Comparison of ENCODE assay signal across 7 cellular contexts in the genomic region with DNA sequence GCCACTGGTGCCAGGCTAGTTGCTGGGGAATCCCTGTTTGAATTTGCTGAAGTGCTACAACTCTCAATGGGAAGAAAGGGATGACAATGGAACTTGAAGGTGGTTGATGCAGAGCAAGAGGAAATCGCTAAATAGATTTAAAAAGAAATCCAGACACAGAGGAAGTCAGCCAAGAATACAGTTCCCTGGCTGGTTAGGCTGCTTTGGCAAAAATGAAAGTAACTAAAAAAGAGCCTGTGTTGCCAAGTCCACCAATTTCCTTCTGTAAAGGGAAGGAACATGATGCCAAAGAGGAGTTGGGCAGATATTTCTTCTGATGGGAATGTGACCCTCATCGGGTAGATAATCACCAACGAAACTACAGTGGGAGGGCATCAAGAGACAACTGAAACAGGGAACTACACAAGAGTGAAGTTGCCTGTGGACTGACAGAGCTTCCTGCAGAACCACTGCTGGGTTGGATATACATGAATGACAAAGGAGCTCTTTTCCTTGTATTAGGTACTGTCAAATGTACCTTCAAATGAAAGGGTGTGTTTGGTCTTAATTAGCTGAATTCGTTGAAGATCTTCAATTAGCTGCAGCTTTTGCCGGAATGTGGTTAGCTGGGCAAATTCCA.
DNase-seq lines count a peak whose midpoint lies in the region; ATAC-seq and TF ChIP-seq lines count a peak whose summit lies in the region.
"Not testable (repeated sequence)": the region's sequence is repeated elsewhere in the genome, so short reads cannot be mapped to it uniquely, and the experiment has no call there.

No MANE protein-coding gene starts in this region.

- POLR2A ChIA-PET in IMR-90 (lab: Charles Lee; ENCODE audit: unreplicated experiment); WTC11 (lab: Charles Lee): not testable (repeated sequence)

- not testable (repeated sequence) for TF ChIP-seq CTCF in IMR-90 (conservative IDR thresholded peaks at IDR 0.05; ENCODE audit: low read depth, low read length); WTC11 (IDR thresholded peaks at IDR 0.05); body of pancreas (IDR thresholded peaks at IDR 0.05); left lung (IDR thresholded peaks at IDR 0.05); mucosa of descending colon (IDR thresholded peaks at IDR 0.05)

- not testable (repeated sequence) for H2AK9ac ChIP-seq in IMR-90 (replicated peaks; ENCODE audit: low read depth, low read length, poor library complexity)

- not testable (repeated sequence) for H3K9ac ChIP-seq in IMR-90 (ENCODE audit: low read depth, low read length)

- H3K4me3 Mint-ChIP-seq in WTC11; stimulated activated naive B cell treated with anti-CD40 and anti-IgM and Interleukin-4, amounts not matched to agents 10 μg/mL and 1 μg/mL and 100 μg/mL, for 72 hours: not testable (repeated sequence)

- not testable (repeated sequence) for H3K79me1 ChIP-seq in IMR-90 (ENCODE audit: low read depth in 1 of 2, low read length in 2 of 2)

- H3K4me2 ChIP-seq in IMR-90 (ENCODE audit: low read depth, low read length), result not testable (repeated sequence)

- H4K5ac ChIP-seq in IMR-90 (ENCODE audit: low read depth, low read length), result not testable (repeated sequence)

- not testable (repeated sequence) for H3K4ac ChIP-seq in IMR-90 (ENCODE audit: low read depth, low read length)

- dilution Hi-C loops in IMR-90 (cut with HindIII; ENCODE audit: low sequenced_read_pairs, unreplicated experiment), result not testable (repeated sequence)

- peak; percentile 49 for ATAC-seq in IMR-90 (ENCODE audit: low read depth)
- ATAC-seq in WTC11, result peak; percentile 71
- peak; percentile 18 for ATAC-seq in body of pancreas
- peak; percentile 27 to 38 for ATAC-seq in left cardiac atrium
- peak; percentile 39 for ATAC-seq in left lung
- ATAC-seq in mucosa of descending colon, result peak; percentile 73
- ATAC-seq in stimulated activated naive B cell treated with anti-CD40 and anti-IgM and Interleukin-4, amounts not matched to agents 10 μg/mL and 1 μg/mL and 100 μg/mL, for 72 hours (replicated peaks), result peak; percentile 49 to 63

- no CpG with 5 or more reads among the region's 5 CpGs for WGBS in IMR-90 (ENCODE audit: extremely low coverage in 2 of 2, insufficient read length in 1 of 2), 2 experiments
- WGBS in body of pancreas, 2 donors, result no CpG with 5 or more reads among the region's 5 CpGs

- H4K91ac ChIP-seq in IMR-90 (ENCODE audit: insufficient read depth, low read depth, low read length), result not testable (repeated sequence)

- not testable (repeated sequence) for H3K36me3 Mint-ChIP-seq in WTC11; stimulated activated naive B cell treated with anti-CD40 and anti-IgM and Interleukin-4, amounts not matched to agents 10 μg/mL and 1 μg/mL and 100 μg/mL, for 72 hours

- TF ChIP-seq RAD21 in IMR-90 (IDR thresholded peaks at IDR 0.05; ENCODE audit: low read length), result not testable (repeated sequence)

- CTCF ChIA-PET in IMR-90 (lab: Yijun Ruan, JAX); WTC11 (lab: Charles Lee): not testable (repeated sequence)

- H3K27ac Mint-ChIP-seq in WTC11; stimulated activated naive B cell treated with anti-CD40 and anti-IgM and Interleukin-4, amounts not matched to agents 10 μg/mL and 1 μg/mL and 100 μg/mL, for 72 hours: not testable (repeated sequence)

- not testable (repeated sequence) for H3K18ac ChIP-seq in IMR-90 (ENCODE audit: low read depth, low read length)

- not testable (repeated sequence) for BruUV-seq in IMR-90 (replicated peaks; lab: Mats Ljungman, UMichigan)

- H4K8ac ChIP-seq in IMR-90 (ENCODE audit: low read depth in 2 of 2, low read length in 2 of 2), result not testable (repeated sequence)

- H2BK120ac ChIP-seq in IMR-90 (ENCODE audit: low read depth, low read length), result not testable (repeated sequence)

- H3K27me3 ChIP-seq in IMR-90 (ENCODE audit: control insufficient read depth, insufficient read depth, low read length); body of pancreas; left lung: not testable (repeated sequence)

- not testable (repeated sequence) for H2AK5ac ChIP-seq in IMR-90 (ENCODE audit: low read depth, low read length)

- DNase-seq in IMR-90; WTC11 (ENCODE audit: low spot score); body of pancreas; left cardiac atrium; left lung; mucosa of descending colon; stimulated activated naive B cell treated with anti-CD40 and anti-IgM and Interleukin-4, amounts not matched to agents 10 μg/mL and 1 μg/mL and 100 μg/mL, for 72 hours: not testable (repeated sequence)

- not testable (repeated sequence) for H3K4me1 ChIP-seq in IMR-90 (ENCODE audit: control insufficient read depth, insufficient read depth, low read length); body of pancreas; left lung; mucosa of descending colon (ENCODE audit: low read depth)

- not testable (repeated sequence) for H3K56ac ChIP-seq in IMR-90 (ENCODE audit: extremely low read depth, insufficient read depth, low read length)

- TF ChIP-seq POLR2A in IMR-90 (IDR thresholded peaks at IDR 0.05; ENCODE audit: low read depth, low read length); body of pancreas (IDR thresholded peaks at IDR 0.05): not testable (repeated sequence)

- not testable (repeated sequence) for H4K20me1 ChIP-seq in IMR-90 (ENCODE audit: insufficient read depth, low read length)

- H3K9me3 Mint-ChIP-seq in WTC11; stimulated activated naive B cell treated with anti-CD40 and anti-IgM and Interleukin-4, amounts not matched to agents 10 μg/mL and 1 μg/mL and 100 μg/mL, for 72 hours: not testable (repeated sequence)

- not testable (repeated sequence) for H3K9me1 ChIP-seq in IMR-90 (ENCODE audit: insufficient read depth, low read length)

- not testable (repeated sequence) for H3K14ac ChIP-seq in IMR-90 (replicated peaks; ENCODE audit: low read depth, low read length)

- H3K27ac ChIP-seq in IMR-90 (ENCODE audit: insufficient read depth, low read length); body of pancreas; left lung: not testable (repeated sequence)

- not testable (repeated sequence) for H2BK15ac ChIP-seq in IMR-90 (ENCODE audit: low read depth, low read length)

- not testable (repeated sequence) for H2BK20ac ChIP-seq in IMR-90 (ENCODE audit: low read depth, low read length)

- not testable (repeated sequence) for H3K36me3 ChIP-seq in IMR-90 (ENCODE audit: control insufficient read depth, insufficient read depth, low read length); body of pancreas (replicated peaks in 1 of 2; ENCODE audit: insufficient read depth in 1 of 2, low read depth in 2 of 2); left lung; mucosa of descending colon (ENCODE audit: low read depth)

- not testable (repeated sequence) for H3K23ac ChIP-seq in IMR-90 (ENCODE audit: low read depth, low read length)

- not testable (repeated sequence) for H3K27me3 Mint-ChIP-seq in WTC11 (ENCODE audit: low read depth); stimulated activated naive B cell treated with anti-CD40 and anti-IgM and Interleukin-4, amounts not matched to agents 10 μg/mL and 1 μg/mL and 100 μg/mL, for 72 hours

- not testable (repeated sequence) for H3K4me1 Mint-ChIP-seq in WTC11; stimulated activated naive B cell treated with anti-CD40 and anti-IgM and Interleukin-4, amounts not matched to agents 10 μg/mL and 1 μg/mL and 100 μg/mL, for 72 hours

- not testable (repeated sequence) for H3K9me3 ChIP-seq in IMR-90 (ENCODE audit: control insufficient read depth, insufficient read depth, low read length); body of pancreas; left lung; mucosa of descending colon

- not testable (repeated sequence) for H2BK5ac ChIP-seq in IMR-90 (ENCODE audit: low read depth, low read length, poor library complexity, severe bottlenecking)

- H2AFZ ChIP-seq in IMR-90 (replicated peaks; ENCODE audit: low read length, poor library complexity), result not testable (repeated sequence)

- in situ Hi-C loops in IMR-90 (cut with MboI; ENCODE audit: low sequenced_read_pairs), result not testable (repeated sequence)

- intact Hi-C loops in IMR-90 (cut with micrococcal nuclease); body of pancreas (cut with DNase I); left cardiac atrium (cut with DNase I); left lung (cut with DNase I); mucosa of descending colon (cut with DNase I, micrococcal nuclease): not testable (repeated sequence)

- not testable (repeated sequence) for H3K4me3 ChIP-seq in IMR-90 (ENCODE audit: insufficient read depth, low read depth, low read length); body of pancreas; left lung; mucosa of descending colon

Comparison
In these comparisons a context has a peak if more than half of its experiments do, and no peak if none do; other contexts are left out.
1. ATAC-seq: peak in every context shown above with its lines; median percentile 73 in mucosa of descending colon; 71 in WTC11; 56 in stimulated activated naive B cell treated with anti-CD40 and anti-IgM and Interleukin-4, amounts not matched to agents 10 μg/mL and 1 μg/mL and 100 μg/mL, for 72 hours; 49 in IMR-90; 39 in left lung; 32 in left cardiac atrium; 18 in body of pancreas.